9 cellular contexts compared by ENCODE assay signal in genomic region chr18:28175930-28176673, GRCh38. TPM values are rescaled to one million over a fixed set of nuclear protein-coding genes. Genes with fewer than 3 reads are reported as not detected.
DNase-seq lines count a peak whose midpoint lies in the region; ATAC-seq and TF ChIP-seq lines count a peak whose summit lies in the region.
"Had no signal": no experiment of that assay in that cellular context is flagged by ENCODE, and none has a peak within 500 bp of the region (broad histone marks: within the 10 kb centered on the region; RNA-seq: fewer than 3 reads in every experiment).

No MANE protein-coding gene starts in this region.

- DNase-seq in BE2C (peak; percentile 41), HT1080 (ENCODE audit: low read depth) (peak; percentile 44), WTC11 (ENCODE audit: low spot score) (peak; percentile 46), Right ventricle myocardium superior (peak; percentile 41), posterior cingulate gyrus (peak in 8 of 10 donors; percentile 24 to 87 (median 34)), germinal center (ENCODE audit: low spot score) (no peak), body of pancreas (no peak), NCI-H1930 (lab: John Stamatoyannopoulos, UW) (no peak)

- H3K36me3 ChIP-seq in BE2C (no peaks in the 10 kb centered on the region), body of pancreas (replicated peaks in 1 of 2; ENCODE audit: insufficient read depth in 1 of 2, low read depth in 2 of 2) (no peaks in the 10 kb centered on the region)

- peak overlapping the region; percentile 92 for H3K4me3 Mint-ChIP-seq in WTC11

- peak overlapping the region; percentile 86 for H3K4me3 ChIP-seq in BE2C (ENCODE audit: low read depth, low read length)
- H3K4me3 ChIP-seq in body of pancreas = no peak overlapping the region

- intact Hi-C loops in Right ventricle myocardium superior (cut with DNase I) = no loop called here
- intact Hi-C loops in posterior cingulate gyrus (cut with DNase I) = loop anchor here (5.0 to 10.0 kb wide), 3 partner anchors 89 to 571 kb away; no protein-coding TSS in a partner anchor
- intact Hi-C loops in body of pancreas (cut with DNase I) = no loop called here

- POLR2A ChIA-PET in WTC11 (lab: Charles Lee) = no interaction called here

- no peak overlapping the region for H3K27ac Mint-ChIP-seq in WTC11

- H3K9me3 ChIP-seq in BE2C (no peaks in the 10 kb centered on the region), body of pancreas (no peaks in the 10 kb centered on the region)

- H3K4me1 Mint-ChIP-seq in WTC11 = peaks cover 36% of the 10 kb centered on the region

- ATAC-seq in WTC11 (peak; percentile 19), Right ventricle myocardium superior (ENCODE audit: poor library complexity) (peak; percentile 1), body of pancreas (no peak)
- ATAC-seq: HCT116 had no signal

- H3K27me3 ChIP-seq in BE2C (no peaks in the 10 kb centered on the region), body of pancreas (peaks cover 0 to 15% of the 10 kb centered on the region in 2 donors)

- WGBS in body of pancreas, 2 donors = 0 to 1% methylated on average over 25 to 40 of the region's 40 CpGs

- TF ChIP-seq CTCF in BE2C (IDR thresholded peaks at IDR 0.05; ENCODE audit: low read depth, low read length) (no peak), WTC11 (IDR thresholded peaks at IDR 0.05) (no peak), body of pancreas (IDR thresholded peaks at IDR 0.05) (no peak)

- CTCF ChIA-PET in WTC11 (lab: Charles Lee) = interaction anchor here (1.2 kb wide), 1 partner anchor 11 kb away, joined by 5 read pairs; no protein-coding TSS in a partner anchor

- no peak for TF ChIP-seq POLR2A in body of pancreas (IDR thresholded peaks at IDR 0.05)

- H3K4me1 ChIP-seq in BE2C (no peaks in the 10 kb centered on the region), body of pancreas (peaks cover 28% of the 10 kb centered on the region)

- H3K27ac ChIP-seq in body of pancreas = no peak overlapping the region

- H3K36me3 Mint-ChIP-seq in WTC11 = no peaks in the 10 kb centered on the region

- H3K27me3 Mint-ChIP-seq in WTC11 (ENCODE audit: low read depth) = peaks cover 42% of the 10 kb centered on the region

- H3K9me3 Mint-ChIP-seq in WTC11 = no peaks in the 10 kb centered on the region

TF ChIP-seq in WTC11, 78 proteins besides CTCF, POLR2A, EP300 and RAD21:
- TF ChIP-seq KAT7 (CRISPR knock-in tag; IDR thresholded peaks at IDR 0.05; ENCODE audit: borderline replicate concordance) = peak; percentile 5; the same call in 1 of the 2 replicates
- TF ChIP-seq, protein P1, sequence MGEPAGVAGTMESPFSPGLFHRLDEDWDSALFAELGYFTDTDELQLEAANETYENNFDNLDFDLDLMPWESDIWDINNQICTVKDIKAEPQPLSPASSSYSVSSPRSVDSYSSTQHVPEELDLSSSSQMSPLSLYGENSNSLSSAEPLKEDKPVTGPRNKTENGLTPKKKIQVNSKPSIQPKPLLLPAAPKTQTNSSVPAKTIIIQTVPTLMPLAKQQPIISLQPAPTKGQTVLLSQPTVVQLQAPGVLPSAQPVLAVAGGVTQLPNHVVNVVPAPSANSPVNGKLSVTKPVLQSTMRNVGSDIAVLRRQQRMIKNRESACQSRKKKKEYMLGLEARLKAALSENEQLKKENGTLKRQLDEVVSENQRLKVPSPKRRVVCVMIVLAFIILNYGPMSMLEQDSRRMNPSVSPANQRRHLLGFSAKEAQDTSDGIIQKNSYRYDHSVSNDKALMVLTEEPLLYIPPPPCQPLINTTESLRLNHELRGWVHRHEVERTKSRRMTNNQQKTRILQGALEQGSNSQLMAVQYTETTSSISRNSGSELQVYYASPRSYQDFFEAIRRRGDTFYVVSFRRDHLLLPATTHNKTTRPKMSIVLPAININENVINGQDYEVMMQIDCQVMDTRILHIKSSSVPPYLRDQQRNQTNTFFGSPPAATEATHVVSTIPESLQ (CRISPR knock-in tag; IDR thresholded peaks at IDR 0.05) = no peak

RNA-seq across cellular contexts. Expression of gene CDH2, which starts 0.8 kb away (rescaled TPM):
- polyA plus RNA-seq in BE2C (2012; ENCODE audit: insufficient read depth, insufficient read length, low read depth) = 78.9 TPM
- total RNA-seq in HT1080 (2014; rRNA removed; shearing (Covaris generic)) = 49.4 and 60.4 TPM in 2 replicates
- 52.7 and 65.7 TPM in 2 replicates for polyA plus RNA-seq in HT1080 (2015; cell fraction: cytosol; rRNA removed)
- polyA plus RNA-seq in HT1080 (2015; cell fraction: nucleus; rRNA removed) = 175 and 178 TPM in 2 replicates
- total RNA-seq in WTC11 (2021) (15.9 to 17.3 TPM (median 16.9 TPM) in 3 replicates), Right ventricle myocardium superior (308 TPM), body of pancreas (under 1 TPM; 0.33 to 0.78 TPM)

Comparison
In these comparisons a context has a peak if more than half of its experiments do, and no peak if none do; other contexts are left out.
1. DNase-seq: peak in BE2C (single experiment), HT1080 (single experiment), WTC11 (single experiment), Right ventricle myocardium superior (single experiment) and posterior cingulate gyrus (8 of 10); none in germinal center (single experiment), body of pancreas (0 of 4) and NCI-H1930 (0 of 2).